In genomic region chr13:43113603-43114002, GRCh38 we compare ENCODE assay signal across 11 cellular contexts.
"Had no signal": no experiment of that assay in that cellular context is flagged by ENCODE, and none has a peak within 500 bp of the region (broad histone marks: within the 10 kb centered on the region; RNA-seq: fewer than 3 reads in every experiment).

No MANE protein-coding gene starts in this region.

- H3K27me3 ChIP-seq: stomach, testis had no signal

- H3K27ac ChIP-seq: dorsolateral prefrontal cortex, stomach, testis had no signal

- H3K4me1 ChIP-seq: testis had no signal

- H3K4me3 ChIP-seq: dorsolateral prefrontal cortex, stomach, testis had no signal

- H3K9me3 ChIP-seq: stomach, testis had no signal

- DNase-seq: activated CD4-positive, alpha-beta T cell treated with anti-CD3 and anti-CD28 coated beads for 1 hour; activated CD4-positive, alpha-beta T cell treated with anti-CD3 and anti-CD28 coated beads, Interleukin-2, amount 50 U/mL, for 48 hours; activated naive CD4-positive, alpha-beta T cell treated with Interleukin-2 at 50 U/mL for 16 hours; aorta; dorsolateral prefrontal cortex; hypothalamus; stimulated activated CD4-positive, alpha-beta T cell treated with anti-CD3 and anti-CD28 coated beads, Interleukin-1b, Interleukin-23, amount 100 ng/mL, for 48 hours; stomach; testis had no signal

- ATAC-seq: activated T-helper 17 cell treated with anti-CD3 and anti-CD28 coated beads, Interleukin-2, amount 50 U/mL, for 72 hours; sciatic nerve had no signal
